ENCODE assay signal across 8 cellular contexts in the genomic region with DNA sequence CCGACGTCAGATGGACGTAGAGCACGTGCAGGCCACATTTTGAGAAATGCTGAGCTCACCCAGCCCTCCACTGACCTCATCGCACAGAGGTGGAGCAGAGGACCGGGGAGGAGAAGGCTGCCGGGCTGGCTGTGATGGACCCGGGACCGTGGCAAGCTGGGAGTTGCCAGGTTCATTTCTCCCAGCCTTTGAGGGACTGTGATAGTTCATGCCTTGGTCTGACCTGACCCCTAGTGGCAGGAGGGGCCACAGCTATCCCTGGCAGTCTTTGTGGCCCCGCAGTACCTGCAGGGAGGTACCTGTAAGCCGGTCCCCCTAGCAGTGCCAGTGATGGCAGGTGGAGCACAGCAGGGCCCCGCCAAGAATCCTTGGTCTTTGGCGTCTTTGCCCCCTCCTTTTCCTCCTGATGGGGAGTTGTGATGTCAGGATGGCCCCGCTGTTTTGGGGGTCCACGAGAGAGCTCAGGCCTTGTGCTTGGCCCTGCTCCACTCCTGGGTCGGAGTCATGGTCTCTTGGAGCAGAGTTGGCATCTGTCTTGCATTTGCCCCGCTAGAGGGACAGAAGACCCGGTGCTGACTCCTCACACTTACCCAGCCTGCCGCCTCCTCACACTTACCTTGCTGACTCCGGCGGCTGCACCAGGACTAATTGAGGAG. TPM values are rescaled to one million over a fixed set of nuclear protein-coding genes. Genes with fewer than 3 reads are reported as not detected.
DNase-seq lines count a peak whose midpoint lies in the region; ATAC-seq, FAIRE-seq and TF ChIP-seq lines count a peak whose summit lies in the region.

No MANE protein-coding gene starts in this region.

- H3K9me3 ChIP-seq in ascending aorta (no peaks in the 10 kb centered on the region), small intestine (ENCODE audit: control insufficient read depth, low read depth) (no peaks in the 10 kb centered on the region)

- FAIRE-seq in small intestine (lab: Jason Lieb, UNC), result no peak

- H3K4me3 ChIP-seq in ascending aorta, result no peak overlapping the region
- no peak overlapping the region for H3K4me3 ChIP-seq in small intestine (ENCODE audit: low read depth in 1 of 2, low read length in 2 of 2)

- TF ChIP-seq CTCF in ascending aorta (IDR thresholded peaks at IDR 0.05), result peak; percentile 65 to 83 (median 80)

- intact Hi-C loops in ascending aorta (cut with DNase I), result loop anchor here (1.0 kb wide), 1 partner anchor 185 kb away; no protein-coding TSS in a partner anchor

- H3K36me3 ChIP-seq in ascending aorta (no peaks in the 10 kb centered on the region), small intestine (ENCODE audit: control insufficient read depth in 2 of 2, insufficient read depth in 2 of 2, low read length in 2 of 2) (no peaks in the 10 kb centered on the region)

- WGBS in small intestine, 3 donors, result 63 to 68% (median 68%) methylated on average over 21 of the region's 21 CpGs

- H3K27me3 ChIP-seq in ascending aorta, result no peaks in the 10 kb centered on the region
- H3K27me3 ChIP-seq in small intestine (ENCODE audit: control insufficient read depth in 2 of 2, insufficient read depth in 2 of 2, low read length in 2 of 2), result no peaks in the 10 kb centered on the region

- H3K27ac ChIP-seq in ascending aorta (no peak overlapping the region), small intestine (ENCODE audit: low read depth in 1 of 2, low read length in 1 of 2) (no peak overlapping the region)

- H3K4me1 ChIP-seq in ascending aorta (no peaks in the 10 kb centered on the region), small intestine (ENCODE audit: control insufficient read depth in 2 of 2, insufficient read depth in 1 of 2, low read depth in 1 of 2, low read length in 1 of 2) (no peaks in the 10 kb centered on the region)

- in situ Hi-C loops in KBM-7 (cut with MboI; ENCODE audit: low pct_unique_long_range_greater_than_20kb, low sequenced_read_pairs), result no loop called here

- no peak for ATAC-seq in GM19023 (IDR thresholded peaks at IDR 0.05; ENCODE audit: unreplicated experiment)
- no peak for ATAC-seq in GM18909 (IDR thresholded peaks at IDR 0.05; ENCODE audit: poor library complexity, unreplicated experiment)

- DNase-seq in Daoy (ENCODE audit: low read depth) (peak; percentile 70), KBM-7 (peak; percentile 57), T follicular helper cell (ENCODE audit: low read depth) (peak; percentile 20), ascending aorta (ENCODE audit: low spot score in 2 of 2) (peak in 1 of 2 donors; percentile 72), hepatic stellate cell (ENCODE audit: low spot score) (peak; percentile 72), small intestine (peak; percentile 67)

RNA-seq across cellular contexts. Expression of a gene that starts 50.4 kb away (rescaled TPM):
- total RNA-seq in Daoy (2014; rRNA removed; shearing (Covaris generic)), result not detected in 2 replicates
- not detected for total RNA-seq in ascending aorta
- polyA plus RNA-seq in small intestine, result under 1 TPM in 1 of 3 donors, not detected in 2; 0.81 TPM
